In the genomic region with DNA sequence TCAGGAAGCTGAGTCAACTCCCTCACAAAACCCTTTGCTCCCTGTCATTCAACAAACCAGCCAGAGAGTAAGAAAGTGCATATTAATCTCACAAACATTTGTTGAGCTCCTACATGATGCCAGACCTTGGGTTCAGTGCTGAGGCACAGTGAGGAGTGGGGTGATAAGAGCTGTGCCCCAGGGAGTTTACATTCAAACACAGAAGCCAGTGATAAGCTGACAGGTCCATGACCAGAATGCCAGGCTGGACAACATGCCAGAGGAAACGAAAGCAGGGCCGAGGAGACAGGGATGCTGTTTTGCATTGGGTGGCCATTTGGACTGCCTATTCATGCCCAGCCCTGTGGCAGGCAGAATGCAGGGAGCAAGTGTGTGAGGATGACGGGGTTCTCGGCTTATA, we compare ENCODE assay signal across 28 cellular contexts.
"Had no signal": no experiment of that assay in that cellular context is flagged by ENCODE, and none has a peak within 500 bp of the region (broad histone marks: within the 10 kb centered on the region; RNA-seq: fewer than 3 reads in every experiment).

No MANE protein-coding gene starts in this region.

- H3K4me1 Mint-ChIP-seq: activated B cell treated with CpG ODN at 0.5 μM for 24 hours; activated T-helper 17 cell treated with anti-CD3 and anti-CD28 coated beads, Interleukin-2, amount 50 U/mL, for 72 hours; central memory CD8-positive, alpha-beta T cell had no signal

- ATAC-seq: activated CD4-positive, CD25-positive, alpha-beta regulatory T cell treated with anti-CD3 and anti-CD28 coated beads, Interleukin-2, amount 50 U/mL, for 24 hours; activated CD8-positive, alpha-beta T cell treated with anti-CD3 and anti-CD28 coated beads for 36 hours; activated T-cell treated with anti-CD3 and anti-CD28 coated beads, Interleukin-2, amount 50 U/mL, for 4 hours; activated T-helper 17 cell treated with anti-CD3 and anti-CD28 coated beads, Interleukin-2, amount 50 U/mL, for 72 hours; esophagus mucosa; T-helper 17 cell had no signal

- H3K36me3 ChIP-seq: brain microvascular endothelial cell, WERI-Rb-1 had no signal

- H3K27ac Mint-ChIP-seq: activated B cell treated with CpG ODN at 0.5 μM for 24 hours; activated CD8-positive, alpha-beta T cell treated with anti-CD3 and anti-CD28 coated beads for 36 hours; activated naive CD8-positive, alpha-beta T cell; activated T-helper 17 cell treated with anti-CD3 and anti-CD28 coated beads, Interleukin-2, amount 50 U/mL, for 72 hours; dendritic cell treated with granulocyte-macrophage colony-stimulating factor and Interleukin-4, amounts not matched to agents 40 ng/mL and 50 ng/mL, for 4 days; endodermal cell; T-helper 17 cell; T-helper 2 cell treated with Interferon-gamma antibody and Interleukin-4, amounts not matched to agents 5 μg/mL and 100 μg/mL, for 36 hours had no signal

- DNase-seq: activated B cell treated with CpG ODN at 0.5 μM for 24 hours; activated CD4-positive, alpha-beta T cell treated with anti-CD3 and anti-CD28 coated beads for 48 hours; activated CD4-positive, alpha-beta T cell treated with anti-CD3 and anti-CD28 coated beads, Interleukin-2, amount 50 U/mL, for 1 hour; activated CD4-positive, alpha-beta T cell treated with anti-CD3 and anti-CD28 coated beads, Interleukin-2, amount 50 U/mL, for 48 hours; activated CD8-positive, alpha-beta memory T cell treated with anti-CD3 and anti-CD28 coated beads for 24 hours; activated CD8-positive, alpha-beta T cell treated with anti-CD3 and anti-CD28 coated beads for 36 hours; activated effector memory CD4-positive, alpha-beta T cell treated with Interleukin-2 at 50 U/mL for 16 hours; activated gamma-delta T cell treated with Interleukin-2 at 50 U/mL for 16 hours; activated naive CD4-positive, alpha-beta T cell treated with anti-CD3 and anti-CD28 coated beads, Interleukin-2, amount 50 U/mL, for 16 hours; activated naive CD4-positive, alpha-beta T cell treated with Interleukin-2 at 50 U/mL for 16 hours; activated T-cell treated with anti-CD3 and anti-CD28 coated beads, Interleukin-2, amount 50 U/mL, for 4 hours; amniotic stem cell; brain microvascular endothelial cell; effector memory CD4-positive, alpha-beta T cell; endodermal cell; foreskin fibroblast; T-helper 17 cell; T1000; WERI-Rb-1 had no signal

- H3K36me3 Mint-ChIP-seq: activated naive CD8-positive, alpha-beta T cell had no signal

- H3K27me3 ChIP-seq: brain microvascular endothelial cell, dorsolateral prefrontal cortex had no signal

- H3K27ac ChIP-seq: brain microvascular endothelial cell, coronary artery, WERI-Rb-1 had no signal

- H3K27me3 Mint-ChIP-seq: activated B cell treated with CpG ODN at 0.5 μM for 24 hours; activated CD8-positive, alpha-beta T cell treated with anti-CD3 and anti-CD28 coated beads for 36 hours; activated naive CD8-positive, alpha-beta T cell; activated T-helper 17 cell treated with anti-CD3 and anti-CD28 coated beads, Interleukin-2, amount 50 U/mL, for 72 hours; central memory CD8-positive, alpha-beta T cell had no signal

- H3K4me3 Mint-ChIP-seq: activated B cell treated with CpG ODN at 0.5 μM for 24 hours; activated CD8-positive, alpha-beta T cell treated with anti-CD3 and anti-CD28 coated beads for 36 hours; activated naive CD8-positive, alpha-beta T cell; activated T-cell treated with anti-CD3 and anti-CD28 coated beads, Interleukin-2, amount 50 U/mL, for 4 hours; activated T-helper 17 cell treated with anti-CD3 and anti-CD28 coated beads, Interleukin-2, amount 50 U/mL, for 72 hours; central memory CD8-positive, alpha-beta T cell; dendritic cell treated with granulocyte-macrophage colony-stimulating factor and Interleukin-4, amounts not matched to agents 40 ng/mL and 50 ng/mL, for 4 days; endodermal cell; T-helper 17 cell; T-helper 2 cell treated with Interferon-gamma antibody and Interleukin-4, amounts not matched to agents 5 μg/mL and 100 μg/mL, for 36 hours had no signal

- H3K4me3 ChIP-seq: coronary artery, dorsolateral prefrontal cortex had no signal

- H3K9me3 Mint-ChIP-seq: activated B cell treated with CpG ODN at 0.5 μM for 24 hours; activated CD8-positive, alpha-beta T cell treated with anti-CD3 and anti-CD28 coated beads for 36 hours; activated T-cell treated with anti-CD3 and anti-CD28 coated beads, Interleukin-2, amount 50 U/mL, for 4 hours; activated T-helper 17 cell treated with anti-CD3 and anti-CD28 coated beads, Interleukin-2, amount 50 U/mL, for 72 hours; central memory CD8-positive, alpha-beta T cell; dendritic cell treated with granulocyte-macrophage colony-stimulating factor and Interleukin-4, amounts not matched to agents 40 ng/mL and 50 ng/mL, for 4 days; endodermal cell; T-helper 2 cell treated with Interferon-gamma antibody and Interleukin-4, amounts not matched to agents 5 μg/mL and 100 μg/mL, for 36 hours had no signal
